In genomic region chr20:20360464-20360863, GRCh38 we compare ENCODE assay signal across 8 cellular contexts. TPM values are rescaled to one million over a fixed set of nuclear protein-coding genes. Genes with fewer than 3 reads are reported as not detected.
DNase-seq lines count a peak whose midpoint lies in the region; ATAC-seq and TF ChIP-seq lines count a peak whose summit lies in the region.

No MANE protein-coding gene starts in this region.

- no peak for TF ChIP-seq POLR2A in suprapubic skin (IDR thresholded peaks at IDR 0.05)

- H3K9me3 ChIP-seq in suprapubic skin = no peaks in the 10 kb centered on the region

- no peaks in the 10 kb centered on the region for H3K36me3 ChIP-seq in suprapubic skin

- 3% methylated on average over 6 of the region's 6 CpGs for WGBS in suprapubic skin

- in situ Hi-C loops in SK-MEL-5 (cut with HindIII; ENCODE audit: low pct_unique_long_range_greater_than_20kb, low sequenced_read_pairs) = no loop called here

- ATAC-seq in GM21515 (IDR thresholded peaks at IDR 0.05; ENCODE audit: unreplicated experiment) = peak; percentile 80
- ATAC-seq in left lobe of liver = peak; percentile 98
- ATAC-seq in HG03571 (IDR thresholded peaks at IDR 0.05; ENCODE audit: unreplicated experiment) = no peak

- no peak overlapping the region for H3K4me3 ChIP-seq in suprapubic skin

- peak; percentile 40 to 77 for TF ChIP-seq CTCF in suprapubic skin (IDR thresholded peaks at IDR 0.05)

- H3K27ac ChIP-seq in suprapubic skin = no peak overlapping the region

- no peak for TF ChIP-seq EP300 in suprapubic skin (IDR thresholded peaks at IDR 0.05)

- H3K27me3 ChIP-seq in suprapubic skin = peaks cover 55% of the 10 kb centered on the region

- peak; percentile 61 for DNase-seq in DMS 273 treated with DMSO at 0.1 percent for 48 hours (lab: John Stamatoyannopoulos, UW)
- peak; percentile 57 for DNase-seq in MV-4-11 (lab: John Stamatoyannopoulos, UW)
- DNase-seq in SK-MEL-5 (ENCODE audit: low read depth, low spot score) = peak; percentile 81
- peak; percentile 74 for DNase-seq in cerebellum (ENCODE audit: low spot score)
- peak; percentile 51 for DNase-seq in left lobe of liver (ENCODE audit: low spot score)
- no peak for DNase-seq in suprapubic skin (ENCODE audit: low spot score in 2 of 2)

- peaks cover 35% of the 10 kb centered on the region for H3K4me1 ChIP-seq in suprapubic skin

RNA-seq across cellular contexts. Expression of gene INSM1, which starts 7.4 kb away (rescaled TPM):
- 0.56 and 0.66 TPM in 2 replicates for total RNA-seq in SK-MEL-5 (2014; rRNA removed; shearing (Covaris generic))
- polyA plus RNA-seq in SK-MEL-5 (2015; cell fraction: cytosol; rRNA removed) = 0.32 and 0.60 TPM in 2 replicates
- polyA plus RNA-seq in SK-MEL-5 (2015; cell fraction: nucleus; rRNA removed) = not detected in 2 replicates
- total RNA-seq in cerebellum (32.0 TPM), left lobe of liver (not detected), suprapubic skin (not detected)

Comparison
In these comparisons a context has a peak if more than half of its experiments do, and no peak if none do; other contexts are left out.
1. DNase-seq: peak in DMS 273 treated with DMSO at 0.1 percent for 48 hours (single experiment), MV-4-11 (single experiment), SK-MEL-5 (single experiment), cerebellum (single experiment) and left lobe of liver (single experiment); none in suprapubic skin (0 of 2).
2. RNA of gene INSM1, which starts 7.4 kb away (total RNA-seq): 32.0 TPM in cerebellum (single experiment); 0.56 to 0.66 TPM in SK-MEL-5, not detected in left lobe of liver (single experiment) and not detected in suprapubic skin; every median in the first group is over 10 times any median in the second.